ENCODE assay signal across 29 cellular contexts in the genomic region with DNA sequence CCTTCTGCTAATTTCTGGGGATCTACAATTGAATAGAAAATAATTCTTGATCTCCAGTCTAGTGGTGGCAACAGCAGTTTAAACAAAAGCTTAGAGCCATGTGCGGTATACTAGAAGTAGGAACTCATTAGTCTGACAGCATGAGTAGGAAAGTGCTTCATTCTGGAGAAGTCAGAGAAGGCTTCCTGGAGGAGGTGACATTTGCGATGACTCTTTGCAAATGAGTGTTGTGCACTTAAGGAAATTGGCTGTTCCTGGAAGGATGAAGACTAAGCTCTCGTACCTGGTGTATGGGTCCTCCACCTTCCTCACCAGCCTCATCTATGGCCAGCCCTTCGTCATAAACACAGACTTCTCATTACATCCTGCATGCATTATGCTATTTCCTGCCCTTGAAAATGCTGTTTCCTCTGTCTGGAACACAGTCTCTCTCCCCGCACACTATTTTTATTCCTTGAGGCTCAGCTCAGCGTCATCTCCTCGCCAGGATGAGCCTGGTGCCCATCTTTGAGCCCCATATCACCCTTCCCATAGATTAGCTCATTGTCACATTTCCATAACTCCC.
"Had no signal": no experiment of that assay in that cellular context is flagged by ENCODE, and none has a peak within 500 bp of the region (broad histone marks: within the 10 kb centered on the region; RNA-seq: fewer than 3 reads in every experiment).

No MANE protein-coding gene starts in this region.

- H3K4me3 ChIP-seq: body of pancreas, cardiac muscle cell, colonic mucosa, dorsolateral prefrontal cortex, heart left ventricle had no signal

- H3K36me3 Mint-ChIP-seq: activated naive CD4-positive, alpha-beta T cell treated with anti-CD3 and anti-CD28 coated beads, Interleukin-2, amount 10 ng/mL, durations not matched to agents 7 days and 5 days; activated naive CD4-positive, alpha-beta T cell treated with anti-CD3 and anti-CD28 coated beads, Interleukin-2, amount 50 U/mL, for 72 hours; activated naive CD8-positive, alpha-beta T cell treated with anti-CD3 and anti-CD28 coated beads, Interleukin-2, amount 10 ng/mL, durations not matched to agents 7 days and 5 days had no signal

- H3K4me1 ChIP-seq: colonic mucosa had no signal

- DNase-seq: activated CD4-positive, alpha-beta memory T cell treated with anti-CD3 and anti-CD28 coated beads, Interleukin-2, amount 10 ng/mL, durations not matched to agents 7 days and 5 days; activated CD4-positive, alpha-beta T cell treated with anti-CD3 and anti-CD28 coated beads for 36 hours; activated CD4-positive, alpha-beta T cell treated with anti-CD3 and anti-CD28 coated beads, Interleukin-2, amount 10 ng/mL, durations not matched to agents 24 days and 14 days; activated CD4-positive, alpha-beta T cell treated with anti-CD3 and anti-CD28 coated beads, Interleukin-2, amount 50 U/mL, for 4 hours; activated CD4-positive, CD25-positive, alpha-beta regulatory T cell; activated CD4-positive, CD25-positive, alpha-beta regulatory T cell treated with anti-CD3 and anti-CD28 coated beads, Interleukin-2, amount 50 U/mL, for 72 hours; activated CD8-positive, alpha-beta memory T cell treated with anti-CD3 and anti-CD28 coated beads, Interleukin-2, amount 50 U/mL, for 48 hours; activated gamma-delta T cell; activated naive CD4-positive, alpha-beta T cell; activated naive CD4-positive, alpha-beta T cell treated with anti-CD3 and anti-CD28 coated beads, Interleukin-2, amount 10 ng/mL, durations not matched to agents 7 days and 5 days; activated naive CD8-positive, alpha-beta T cell treated with anti-CD3 and anti-CD28 coated beads, Interleukin-2, amount 10 ng/mL, durations not matched to agents 7 days and 5 days; activated T-cell treated with anti-CD3 and anti-CD28 coated beads for 4 hours; activated T-cell treated with anti-CD3 and anti-CD28 coated beads, Interleukin-2, amount 50 U/mL, for 24 hours; activated T-cell treated with anti-CD3 and anti-CD28 coated beads, Interleukin-2, amount 50 U/mL, for 72 hours; body of pancreas; central memory CD4-positive, alpha-beta T cell; cerebellar nuclear complex; colonic mucosa; dorsolateral prefrontal cortex; effector CD4-positive, alpha-beta T cell; effector memory CD8-positive, alpha-beta T cell; foreskin fibroblast; glutamatergic neuron; heart left ventricle; T-helper 2 cell had no signal

- H3K9me3 Mint-ChIP-seq: activated CD4-positive, alpha-beta memory T cell treated with anti-CD3 and anti-CD28 coated beads, Interleukin-2, amount 10 ng/mL, durations not matched to agents 7 days and 5 days; activated CD4-positive, alpha-beta T cell treated with anti-CD3 and anti-CD28 coated beads, Interleukin-2, amount 10 ng/mL, durations not matched to agents 24 days and 14 days; activated naive CD4-positive, alpha-beta T cell treated with anti-CD3 and anti-CD28 coated beads, Interleukin-2, amount 10 ng/mL, durations not matched to agents 7 days and 5 days; activated naive CD4-positive, alpha-beta T cell treated with anti-CD3 and anti-CD28 coated beads, Interleukin-2, amount 50 U/mL, for 72 hours; activated naive CD8-positive, alpha-beta T cell treated with anti-CD3 and anti-CD28 coated beads, Interleukin-2, amount 10 ng/mL, durations not matched to agents 7 days and 5 days; activated T-cell treated with anti-CD3 and anti-CD28 coated beads, Interleukin-2, amount 50 U/mL, for 24 hours; activated T-cell treated with anti-CD3 and anti-CD28 coated beads, Interleukin-2, amount 50 U/mL, for 72 hours; effector memory CD8-positive, alpha-beta T cell had no signal

- H3K27me3 ChIP-seq: body of pancreas, cardiac muscle cell, colonic mucosa, heart left ventricle had no signal

- H3K9me3 ChIP-seq: body of pancreas, colonic mucosa, heart left ventricle had no signal

- H3K4me1 Mint-ChIP-seq: activated CD4-positive, alpha-beta memory T cell treated with anti-CD3 and anti-CD28 coated beads, Interleukin-2, amount 10 ng/mL, durations not matched to agents 7 days and 5 days; activated CD4-positive, alpha-beta T cell treated with anti-CD3 and anti-CD28 coated beads for 36 hours; activated CD4-positive, alpha-beta T cell treated with anti-CD3 and anti-CD28 coated beads, Interleukin-2, amount 10 ng/mL, durations not matched to agents 24 days and 14 days; activated naive CD4-positive, alpha-beta T cell treated with anti-CD3 and anti-CD28 coated beads, Interleukin-2, amount 10 ng/mL, durations not matched to agents 7 days and 5 days had no signal

- H3K27ac Mint-ChIP-seq: activated CD4-positive, alpha-beta memory T cell treated with anti-CD3 and anti-CD28 coated beads, Interleukin-2, amount 10 ng/mL, durations not matched to agents 7 days and 5 days; activated CD4-positive, alpha-beta T cell treated with anti-CD3 and anti-CD28 coated beads for 36 hours; activated CD4-positive, alpha-beta T cell treated with anti-CD3 and anti-CD28 coated beads, Interleukin-2, amount 10 ng/mL, durations not matched to agents 24 days and 14 days; activated naive CD4-positive, alpha-beta T cell treated with anti-CD3 and anti-CD28 coated beads, Interleukin-2, amount 10 ng/mL, durations not matched to agents 7 days and 5 days; activated naive CD4-positive, alpha-beta T cell treated with anti-CD3 and anti-CD28 coated beads, Interleukin-2, amount 50 U/mL, for 72 hours; activated naive CD8-positive, alpha-beta T cell treated with anti-CD3 and anti-CD28 coated beads, Interleukin-2, amount 10 ng/mL, durations not matched to agents 7 days and 5 days; activated T-cell treated with anti-CD3 and anti-CD28 coated beads, Interleukin-2, amount 50 U/mL, for 24 hours; activated T-cell treated with anti-CD3 and anti-CD28 coated beads, Interleukin-2, amount 50 U/mL, for 72 hours; effector memory CD8-positive, alpha-beta T cell had no signal

- H3K4me3 Mint-ChIP-seq: activated CD4-positive, alpha-beta memory T cell treated with anti-CD3 and anti-CD28 coated beads, Interleukin-2, amount 10 ng/mL, durations not matched to agents 7 days and 5 days; activated CD4-positive, alpha-beta T cell treated with anti-CD3 and anti-CD28 coated beads for 36 hours; activated CD4-positive, alpha-beta T cell treated with anti-CD3 and anti-CD28 coated beads, Interleukin-2, amount 10 ng/mL, durations not matched to agents 24 days and 14 days; activated naive CD4-positive, alpha-beta T cell treated with anti-CD3 and anti-CD28 coated beads, Interleukin-2, amount 10 ng/mL, durations not matched to agents 7 days and 5 days; activated naive CD8-positive, alpha-beta T cell treated with anti-CD3 and anti-CD28 coated beads, Interleukin-2, amount 10 ng/mL, durations not matched to agents 7 days and 5 days; activated T-cell treated with anti-CD3 and anti-CD28 coated beads, Interleukin-2, amount 50 U/mL, for 24 hours; activated T-cell treated with anti-CD3 and anti-CD28 coated beads, Interleukin-2, amount 50 U/mL, for 72 hours; effector memory CD8-positive, alpha-beta T cell had no signal

- H3K27ac ChIP-seq: body of pancreas, cardiac muscle cell, colonic mucosa, heart left ventricle had no signal

- H3K36me3 ChIP-seq: cardiac muscle cell, colonic mucosa, heart left ventricle had no signal

- ATAC-seq: activated CD4-positive, alpha-beta T cell treated with anti-CD3 and anti-CD28 coated beads for 36 hours; activated naive CD4-positive, alpha-beta T cell treated with anti-CD3 and anti-CD28 coated beads, Interleukin-2, amount 50 U/mL, for 72 hours; activated T-cell treated with anti-CD3 and anti-CD28 coated beads, Interleukin-2, amount 50 U/mL, for 72 hours; body of pancreas; effector memory CD8-positive, alpha-beta T cell; esophagus mucosa; heart left ventricle had no signal

- FAIRE-seq: frontal cortex had no signal
